21 cellular contexts compared by ENCODE assay signal in the genomic region with DNA sequence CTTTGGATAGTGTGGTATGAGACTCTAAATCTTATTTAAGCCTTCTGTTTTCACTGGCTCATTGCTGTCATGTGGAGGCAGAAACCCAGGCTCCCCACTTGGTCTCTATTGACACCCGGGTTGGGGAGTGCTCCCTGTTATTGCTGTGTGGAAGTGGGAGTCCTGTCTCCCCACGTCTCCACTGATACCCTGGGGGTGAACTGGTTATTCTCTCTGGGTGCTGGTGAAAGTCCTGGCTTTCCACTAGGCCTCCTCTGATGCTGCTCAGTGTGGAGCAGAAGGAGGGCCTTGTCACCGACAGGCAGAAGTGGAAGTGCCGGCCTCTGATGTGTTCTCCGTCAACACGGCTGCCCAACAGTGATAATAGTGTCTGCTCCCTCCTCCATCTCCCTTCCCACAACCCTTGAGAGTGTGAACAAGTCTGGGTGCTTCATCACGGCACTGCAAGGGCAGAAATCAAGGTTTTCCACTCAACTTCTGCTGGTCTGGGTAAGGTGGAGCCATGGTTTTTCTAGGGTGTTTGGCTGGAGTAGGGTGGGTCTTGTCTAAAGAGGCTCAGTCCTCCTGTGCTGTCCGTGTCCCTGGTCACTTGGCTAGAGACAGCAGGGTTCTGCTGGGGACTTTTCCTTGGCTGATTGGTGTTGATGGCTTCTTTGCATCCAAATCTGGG.
"Had no signal": no experiment of that assay in that cellular context is flagged by ENCODE, and none has a peak within 500 bp of the region (broad histone marks: within the 10 kb centered on the region; RNA-seq: fewer than 3 reads in every experiment).

No MANE protein-coding gene starts in this region.

- H2AFZ ChIP-seq: parathyroid adenoma had no signal

- H3K4me1 ChIP-seq: gastrocnemius medialis, left lung, parathyroid adenoma had no signal

- H3K4me1 Mint-ChIP-seq: memory B cell had no signal

- H3K9ac ChIP-seq: parathyroid adenoma had no signal

- H3K4me3 ChIP-seq: gastrocnemius medialis, left lung, mucosa of descending colon, thoracic aorta had no signal

- ATAC-seq: activated CD8-positive, alpha-beta T cell treated with anti-CD3 and anti-CD28 coated beads, Interleukin-2, amount 10 ng/mL, durations not matched to agents 7 days and 5 days; esophagus mucosa; gastrocnemius medialis; left lung; mucosa of descending colon; naive thymus-derived CD4-positive, alpha-beta T cell; sciatic nerve; SK-N-SH treated with all-trans-retinoic acid at 6 μM for 48 hours; stimulated activated memory B cell treated with anti-CD40 and anti-IgM and Interleukin-4, amounts not matched to agents 10 μg/mL and 1 μg/mL and 100 μg/mL, for 72 hours; T-cell; WTC11 had no signal

- H3K27ac ChIP-seq: gastrocnemius medialis, left lung, neutrophil, parathyroid adenoma, thoracic aorta had no signal

- H3K27ac Mint-ChIP-seq: activated CD8-positive, alpha-beta T cell treated with anti-CD3 and anti-CD28 coated beads, Interleukin-2, amount 10 ng/mL, durations not matched to agents 7 days and 5 days; brain; memory B cell; naive thymus-derived CD4-positive, alpha-beta T cell; stimulated activated memory B cell treated with anti-CD40 and anti-IgM and Interleukin-4, amounts not matched to agents 10 μg/mL and 1 μg/mL and 100 μg/mL, for 72 hours; T-cell; WTC11 had no signal

- H3K4me3 Mint-ChIP-seq: activated CD8-positive, alpha-beta T cell treated with anti-CD3 and anti-CD28 coated beads, Interleukin-2, amount 10 ng/mL, durations not matched to agents 7 days and 5 days; brain; memory B cell; naive thymus-derived CD4-positive, alpha-beta T cell; stimulated activated memory B cell treated with anti-CD40 and anti-IgM and Interleukin-4, amounts not matched to agents 10 μg/mL and 1 μg/mL and 100 μg/mL, for 72 hours; T-cell; WTC11 had no signal

- H3K79me2 ChIP-seq: parathyroid adenoma had no signal

- H3K36me3 ChIP-seq: gastrocnemius medialis, left lung, neutrophil, thoracic aorta had no signal

- H3K9me3 Mint-ChIP-seq: T-cell had no signal

- H3K36me3 Mint-ChIP-seq: brain; stimulated activated memory B cell treated with anti-CD40 and anti-IgM and Interleukin-4, amounts not matched to agents 10 μg/mL and 1 μg/mL and 100 μg/mL, for 72 hours had no signal

- DNase-seq: activated CD4-positive, alpha-beta T cell treated with anti-CD3 and anti-CD28 coated beads for 4 hours; activated CD8-positive, alpha-beta T cell treated with anti-CD3 and anti-CD28 coated beads, Interleukin-2, amount 10 ng/mL, durations not matched to agents 7 days and 5 days; activated naive CD4-positive, alpha-beta T cell treated with Interleukin-2 at 50 U/mL for 16 hours; central memory CD4-positive, alpha-beta T cell; effector CD4-positive, alpha-beta T cell; gastrocnemius medialis; left lung; mucosa of descending colon; naive thymus-derived CD4-positive, alpha-beta T cell; stimulated activated CD4-positive, alpha-beta T cell treated with anti-CD3 and anti-CD28 coated beads, Interleukin-4, amount 100 ng/mL, for 24 hours had no signal

- H3K9me3 ChIP-seq: gastrocnemius medialis, left lung, mucosa of descending colon, neutrophil, thoracic aorta had no signal
